Comparison of ENCODE assay signal across 1 cellular context in the genomic region with DNA sequence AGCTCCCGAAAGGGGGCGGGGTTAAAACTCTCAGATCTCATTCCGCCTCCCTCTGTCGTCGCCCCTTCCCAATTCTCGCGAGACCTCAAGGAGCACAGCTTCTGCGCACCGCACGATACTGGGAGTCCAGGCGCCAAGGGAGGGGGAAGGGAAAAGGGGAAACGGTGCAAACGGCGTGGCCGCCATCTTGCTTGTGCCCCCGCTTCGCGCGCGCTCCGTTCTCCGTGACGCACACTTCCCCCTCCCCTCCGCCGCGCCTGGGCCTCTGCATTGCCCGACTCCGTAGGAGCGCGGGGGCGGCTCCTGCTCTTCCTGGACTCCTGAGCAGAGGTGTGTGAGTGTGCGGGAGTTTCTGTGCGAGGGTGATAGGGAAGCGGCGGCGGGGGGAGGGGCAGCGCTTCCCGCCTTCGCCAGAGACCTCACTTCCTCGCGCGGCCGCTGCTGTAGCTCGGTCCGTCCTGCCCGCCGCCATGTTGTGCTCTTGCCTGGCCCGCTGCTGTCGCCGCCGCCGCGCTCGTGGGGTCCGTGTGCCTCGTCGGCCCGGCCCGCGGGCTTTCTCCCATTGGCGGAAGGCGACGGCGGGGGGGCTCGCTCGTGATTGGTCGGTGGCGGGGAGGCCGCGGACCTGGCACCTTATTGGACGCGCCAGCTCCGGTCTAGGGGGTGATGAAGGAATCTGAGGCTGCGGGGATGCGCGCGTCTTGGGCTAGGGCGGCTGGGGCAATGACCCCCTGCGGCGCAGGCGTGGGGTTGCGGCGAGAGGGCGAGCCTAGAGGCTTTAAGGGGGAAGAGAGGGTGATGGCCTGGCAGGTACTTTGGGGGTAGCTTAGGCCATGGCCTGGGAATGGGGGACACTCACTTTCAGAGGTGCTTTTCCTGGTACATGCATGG.
A peak's percentile ranks its signal among the peaks of the same experiment; 100 is the strongest.
TF ChIP-seq lines count a peak whose summit lies in the region.

A gene (plus strand): TSS at position 167 of the 891 bp plus-strand sequence. CDS start 47,140 bp downstream, outside the sequence.

TF ChIP-seq in HEK293, 187 proteins besides CTCF, POLR2A, EP300 and RAD21 (continued from another document and continues in another):
- TF ChIP-seq, protein P1, sequence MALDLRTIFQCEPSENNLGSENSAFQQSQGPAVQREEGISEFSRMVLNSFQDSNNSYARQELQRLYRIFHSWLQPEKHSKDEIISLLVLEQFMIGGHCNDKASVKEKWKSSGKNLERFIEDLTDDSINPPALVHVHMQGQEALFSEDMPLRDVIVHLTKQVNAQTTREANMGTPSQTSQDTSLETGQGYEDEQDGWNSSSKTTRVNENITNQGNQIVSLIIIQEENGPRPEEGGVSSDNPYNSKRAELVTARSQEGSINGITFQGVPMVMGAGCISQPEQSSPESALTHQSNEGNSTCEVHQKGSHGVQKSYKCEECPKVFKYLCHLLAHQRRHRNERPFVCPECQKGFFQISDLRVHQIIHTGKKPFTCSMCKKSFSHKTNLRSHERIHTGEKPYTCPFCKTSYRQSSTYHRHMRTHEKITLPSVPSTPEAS (tag by site-specific recombination; IDR thresholded peaks at IDR 0.05), result peak; percentile 74
- TF ChIP-seq, protein P2, sequence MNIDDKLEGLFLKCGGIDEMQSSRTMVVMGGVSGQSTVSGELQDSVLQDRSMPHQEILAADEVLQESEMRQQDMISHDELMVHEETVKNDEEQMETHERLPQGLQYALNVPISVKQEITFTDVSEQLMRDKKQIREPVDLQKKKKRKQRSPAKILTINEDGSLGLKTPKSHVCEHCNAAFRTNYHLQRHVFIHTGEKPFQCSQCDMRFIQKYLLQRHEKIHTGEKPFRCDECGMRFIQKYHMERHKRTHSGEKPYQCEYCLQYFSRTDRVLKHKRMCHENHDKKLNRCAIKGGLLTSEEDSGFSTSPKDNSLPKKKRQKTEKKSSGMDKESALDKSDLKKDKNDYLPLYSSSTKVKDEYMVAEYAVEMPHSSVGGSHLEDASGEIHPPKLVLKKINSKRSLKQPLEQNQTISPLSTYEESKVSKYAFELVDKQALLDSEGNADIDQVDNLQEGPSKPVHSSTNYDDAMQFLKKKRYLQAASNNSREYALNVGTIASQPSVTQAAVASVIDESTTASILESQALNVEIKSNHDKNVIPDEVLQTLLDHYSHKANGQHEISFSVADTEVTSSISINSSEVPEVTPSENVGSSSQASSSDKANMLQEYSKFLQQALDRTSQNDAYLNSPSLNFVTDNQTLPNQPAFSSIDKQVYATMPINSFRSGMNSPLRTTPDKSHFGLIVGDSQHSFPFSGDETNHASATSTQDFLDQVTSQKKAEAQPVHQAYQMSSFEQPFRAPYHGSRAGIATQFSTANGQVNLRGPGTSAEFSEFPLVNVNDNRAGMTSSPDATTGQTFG (tag by site-specific recombination; IDR thresholded peaks at IDR 0.05; ENCODE audit: borderline replicate concordance), result peak; percentile 75; the same call in 1 of the 2 replicates
- TF ChIP-seq ZNF324 (tag by site-specific recombination; IDR thresholded peaks at IDR 0.05), result peak; percentile 99
- peak; percentile 97 for TF ChIP-seq REPIN1 (tag by site-specific recombination; IDR thresholded peaks at IDR 0.05; ENCODE audit: low read depth)
- TF ChIP-seq ZNF561 (tag by site-specific recombination; IDR thresholded peaks at IDR 0.05; ENCODE audit: borderline replicate concordance), result peak; percentile 92; the same call in 1 of the 2 replicates
- no peak for TF ChIP-seq ZNF701 (tag by site-specific recombination; IDR thresholded peaks at IDR 0.05)
- TF ChIP-seq, protein P3, sequence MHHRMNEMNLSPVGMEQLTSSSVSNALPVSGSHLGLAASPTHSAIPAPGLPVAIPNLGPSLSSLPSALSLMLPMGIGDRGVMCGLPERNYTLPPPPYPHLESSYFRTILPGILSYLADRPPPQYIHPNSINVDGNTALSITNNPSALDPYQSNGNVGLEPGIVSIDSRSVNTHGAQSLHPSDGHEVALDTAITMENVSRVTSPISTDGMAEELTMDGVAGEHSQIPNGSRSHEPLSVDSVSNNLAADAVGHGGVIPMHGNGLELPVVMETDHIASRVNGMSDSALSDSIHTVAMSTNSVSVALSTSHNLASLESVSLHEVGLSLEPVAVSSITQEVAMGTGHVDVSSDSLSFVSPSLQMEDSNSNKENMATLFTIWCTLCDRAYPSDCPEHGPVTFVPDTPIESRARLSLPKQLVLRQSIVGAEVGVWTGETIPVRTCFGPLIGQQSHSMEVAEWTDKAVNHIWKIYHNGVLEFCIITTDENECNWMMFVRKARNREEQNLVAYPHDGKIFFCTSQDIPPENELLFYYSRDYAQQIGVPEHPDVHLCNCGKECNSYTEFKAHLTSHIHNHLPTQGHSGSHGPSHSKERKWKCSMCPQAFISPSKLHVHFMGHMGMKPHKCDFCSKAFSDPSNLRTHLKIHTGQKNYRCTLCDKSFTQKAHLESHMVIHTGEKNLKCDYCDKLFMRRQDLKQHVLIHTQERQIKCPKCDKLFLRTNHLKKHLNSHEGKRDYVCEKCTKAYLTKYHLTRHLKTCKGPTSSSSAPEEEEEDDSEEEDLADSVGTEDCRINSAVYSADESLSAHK (tag by site-specific recombination; IDR thresholded peaks at IDR 0.05), result peak; percentile 74
- no peak for TF ChIP-seq ZNF677 (tag by site-specific recombination; IDR thresholded peaks at IDR 0.05)
- peak; percentile 50; the same call in 1 of the 2 replicates for TF ChIP-seq ZNF596 (tag by site-specific recombination; IDR thresholded peaks at IDR 0.05)
- no peak for TF ChIP-seq ZNF560 (tag by site-specific recombination; IDR thresholded peaks at IDR 0.05; ENCODE audit: borderline replicate concordance)
- peak; percentile 64; the same call in 1 of the 2 replicates for TF ChIP-seq GFI1B (tag by site-specific recombination; IDR thresholded peaks at IDR 0.05)
- no peak for TF ChIP-seq ZNF202 (tag by site-specific recombination; IDR thresholded peaks at IDR 0.05; ENCODE audit: borderline replicate concordance)
- TF ChIP-seq, protein P4, sequence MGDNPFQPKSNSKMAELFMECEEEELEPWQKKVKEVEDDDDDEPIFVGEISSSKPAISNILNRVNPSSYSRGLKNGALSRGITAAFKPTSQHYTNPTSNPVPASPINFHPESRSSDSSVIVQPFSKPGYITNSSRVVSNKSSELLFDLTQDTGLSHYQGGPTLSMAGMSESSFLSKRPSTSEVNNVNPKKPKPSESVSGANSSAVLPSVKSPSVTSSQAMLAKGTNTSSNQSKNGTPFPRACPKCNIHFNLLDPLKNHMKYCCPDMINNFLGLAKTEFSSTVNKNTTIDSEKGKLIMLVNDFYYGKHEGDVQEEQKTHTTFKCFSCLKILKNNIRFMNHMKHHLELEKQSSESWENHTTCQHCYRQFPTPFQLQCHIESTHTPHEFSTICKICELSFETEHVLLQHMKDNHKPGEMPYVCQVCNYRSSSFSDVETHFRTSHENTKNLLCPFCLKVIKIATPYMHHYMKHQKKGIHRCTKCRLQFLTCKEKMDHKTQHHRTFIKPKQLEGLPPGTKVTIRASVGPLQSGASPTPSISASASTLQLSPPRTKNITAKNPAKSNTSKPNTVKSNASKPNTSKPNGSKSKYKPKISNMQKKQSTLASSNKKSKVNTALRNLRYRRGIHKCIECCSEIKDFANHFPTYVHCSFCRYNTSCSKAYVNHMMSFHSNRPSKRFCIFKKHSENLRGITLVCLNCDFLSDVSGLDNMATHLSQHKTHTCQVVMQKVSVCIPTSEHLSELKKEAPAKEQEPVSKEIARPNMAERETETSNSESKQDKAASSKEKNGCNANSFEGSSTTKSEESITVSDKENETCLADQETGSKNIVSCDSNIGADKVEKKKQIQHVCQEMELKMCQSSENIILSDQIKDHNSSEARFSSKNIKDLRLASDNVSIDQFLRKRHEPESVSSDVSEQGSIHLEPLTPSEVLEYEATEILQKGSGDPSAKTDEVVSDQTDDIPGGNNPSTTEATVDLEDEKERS (tag by site-specific recombination; IDR thresholded peaks at IDR 0.05), result peak; percentile 93; the same call in 1 of the 2 replicates
- TF ChIP-seq, protein P5, sequence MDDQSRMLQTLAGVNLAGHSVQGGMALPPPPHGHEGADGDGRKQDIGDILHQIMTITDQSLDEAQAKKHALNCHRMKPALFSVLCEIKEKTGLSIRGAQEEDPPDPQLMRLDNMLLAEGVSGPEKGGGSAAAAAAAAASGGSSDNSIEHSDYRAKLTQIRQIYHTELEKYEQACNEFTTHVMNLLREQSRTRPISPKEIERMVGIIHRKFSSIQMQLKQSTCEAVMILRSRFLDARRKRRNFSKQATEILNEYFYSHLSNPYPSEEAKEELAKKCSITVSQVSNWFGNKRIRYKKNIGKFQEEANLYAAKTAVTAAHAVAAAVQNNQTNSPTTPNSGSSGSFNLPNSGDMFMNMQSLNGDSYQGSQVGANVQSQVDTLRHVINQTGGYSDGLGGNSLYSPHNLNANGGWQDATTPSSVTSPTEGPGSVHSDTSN (CRISPR knock-in tag; IDR thresholded peaks at IDR 0.05), result peak; percentile 83
- TF ChIP-seq, protein P6, sequence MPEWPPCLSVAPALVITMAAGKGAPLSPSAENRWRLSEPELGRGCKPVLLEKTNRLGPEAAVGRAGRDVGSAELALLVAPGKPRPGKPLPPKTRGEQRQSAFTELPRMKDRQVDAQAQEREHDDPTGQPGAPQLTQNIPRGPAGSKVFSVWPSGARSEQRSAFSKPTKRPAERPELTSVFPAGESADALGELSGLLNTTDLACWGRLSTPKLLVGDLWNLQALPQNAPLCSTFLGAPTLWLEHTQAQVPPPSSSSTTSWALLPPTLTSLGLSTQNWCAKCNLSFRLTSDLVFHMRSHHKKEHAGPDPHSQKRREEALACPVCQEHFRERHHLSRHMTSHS (tag by site-specific recombination; IDR thresholded peaks at IDR 0.05), result peak; percentile 58; the same call in 1 of the 2 replicates
- TF ChIP-seq ZNF529 (tag by site-specific recombination; IDR thresholded peaks at IDR 0.05; ENCODE audit: insufficient replicate concordance), result no peak
- peak; percentile 82 for TF ChIP-seq ZNF366 (tag by site-specific recombination; conservative IDR thresholded peaks at IDR 0.05)
- TF ChIP-seq ZNF24 (tag by site-specific recombination; IDR thresholded peaks at IDR 0.05), result peak; percentile 96
- TF ChIP-seq WT1 (tag by site-specific recombination; IDR thresholded peaks at IDR 0.05), result peak; percentile 76
- 0 out of 2 replicates have a peak, but pooled peaks have one; percentile 66 for TF ChIP-seq MYNN (tag by site-specific recombination; IDR thresholded peaks at IDR 0.05; ENCODE audit: borderline replicate concordance)
- TF ChIP-seq ZNF707 (tag by site-specific recombination; IDR thresholded peaks at IDR 0.05), result no peak
- TF ChIP-seq ZNF600 (tag by site-specific recombination; IDR thresholded peaks at IDR 0.05), result peak; percentile 61
- TF ChIP-seq, protein P7, sequence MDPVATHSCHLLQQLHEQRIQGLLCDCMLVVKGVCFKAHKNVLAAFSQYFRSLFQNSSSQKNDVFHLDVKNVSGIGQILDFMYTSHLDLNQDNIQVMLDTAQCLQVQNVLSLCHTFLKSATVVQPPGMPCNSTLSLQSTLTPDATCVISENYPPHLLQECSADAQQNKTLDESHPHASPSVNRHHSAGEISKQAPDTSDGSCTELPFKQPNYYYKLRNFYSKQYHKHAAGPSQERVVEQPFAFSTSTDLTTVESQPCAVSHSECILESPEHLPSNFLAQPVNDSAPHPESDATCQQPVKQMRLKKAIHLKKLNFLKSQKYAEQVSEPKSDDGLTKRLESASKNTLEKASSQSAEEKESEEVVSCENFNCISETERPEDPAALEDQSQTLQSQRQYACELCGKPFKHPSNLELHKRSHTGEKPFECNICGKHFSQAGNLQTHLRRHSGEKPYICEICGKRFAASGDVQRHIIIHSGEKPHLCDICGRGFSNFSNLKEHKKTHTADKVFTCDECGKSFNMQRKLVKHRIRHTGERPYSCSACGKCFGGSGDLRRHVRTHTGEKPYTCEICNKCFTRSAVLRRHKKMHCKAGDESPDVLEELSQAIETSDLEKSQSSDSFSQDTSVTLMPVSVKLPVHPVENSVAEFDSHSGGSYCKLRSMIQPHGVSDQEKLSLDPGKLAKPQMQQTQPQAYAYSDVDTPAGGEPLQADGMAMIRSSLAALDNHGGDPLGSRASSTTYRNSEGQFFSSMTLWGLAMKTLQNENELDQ (tag by site-specific recombination; IDR thresholded peaks at IDR 0.05; ENCODE audit: low read depth), result no peak
- TF ChIP-seq YY2 (tag by site-specific recombination; IDR thresholded peaks at IDR 0.05), result peak; percentile 96
- TF ChIP-seq, protein P8, sequence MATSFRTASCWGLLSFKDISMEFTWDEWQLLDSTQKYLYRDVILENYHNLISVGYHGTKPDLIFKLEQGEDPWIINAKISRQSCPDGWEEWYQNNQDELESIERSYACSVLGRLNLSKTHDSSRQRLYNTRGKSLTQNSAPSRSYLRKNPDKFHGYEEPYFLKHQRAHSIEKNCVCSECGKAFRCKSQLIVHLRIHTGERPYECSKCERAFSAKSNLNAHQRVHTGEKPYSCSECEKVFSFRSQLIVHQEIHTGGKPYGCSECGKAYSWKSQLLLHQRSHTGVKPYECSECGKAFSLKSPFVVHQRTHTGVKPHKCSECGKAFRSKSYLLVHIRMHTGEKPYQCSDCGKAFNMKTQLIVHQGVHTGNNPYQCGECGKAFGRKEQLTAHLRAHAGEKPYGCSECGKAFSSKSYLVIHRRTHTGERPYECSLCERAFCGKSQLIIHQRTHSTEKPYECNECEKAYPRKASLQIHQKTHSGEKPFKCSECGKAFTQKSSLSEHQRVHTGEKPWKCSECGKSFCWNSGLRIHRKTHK (tag by site-specific recombination; IDR thresholded peaks at IDR 0.05), result no peak
- TF ChIP-seq, protein P9, sequence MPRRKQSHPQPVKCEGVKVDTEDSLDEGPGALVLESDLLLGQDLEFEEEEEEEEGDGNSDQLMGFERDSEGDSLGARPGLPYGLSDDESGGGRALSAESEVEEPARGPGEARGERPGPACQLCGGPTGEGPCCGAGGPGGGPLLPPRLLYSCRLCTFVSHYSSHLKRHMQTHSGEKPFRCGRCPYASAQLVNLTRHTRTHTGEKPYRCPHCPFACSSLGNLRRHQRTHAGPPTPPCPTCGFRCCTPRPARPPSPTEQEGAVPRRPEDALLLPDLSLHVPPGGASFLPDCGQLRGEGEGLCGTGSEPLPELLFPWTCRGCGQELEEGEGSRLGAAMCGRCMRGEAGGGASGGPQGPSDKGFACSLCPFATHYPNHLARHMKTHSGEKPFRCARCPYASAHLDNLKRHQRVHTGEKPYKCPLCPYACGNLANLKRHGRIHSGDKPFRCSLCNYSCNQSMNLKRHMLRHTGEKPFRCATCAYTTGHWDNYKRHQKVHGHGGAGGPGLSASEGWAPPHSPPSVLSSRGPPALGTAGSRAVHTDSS (tag by site-specific recombination; IDR thresholded peaks at IDR 0.05), result peak; percentile 50; the same call in 1 of the 2 replicates
- peak; percentile 77 for TF ChIP-seq ZNF184 (tag by site-specific recombination; IDR thresholded peaks at IDR 0.05)
- peak; percentile 67 for TF ChIP-seq ZBTB8A (tag by site-specific recombination; IDR thresholded peaks at IDR 0.05)
- TF ChIP-seq ZIC2 (tag by site-specific recombination; IDR thresholded peaks at IDR 0.05), result peak; percentile 88
- TF ChIP-seq ZNF221 (tag by site-specific recombination; IDR thresholded peaks at IDR 0.05; ENCODE audit: borderline replicate concordance), result peak; percentile 69; the same call in 1 of the 2 replicates
- TF ChIP-seq, protein P10, sequence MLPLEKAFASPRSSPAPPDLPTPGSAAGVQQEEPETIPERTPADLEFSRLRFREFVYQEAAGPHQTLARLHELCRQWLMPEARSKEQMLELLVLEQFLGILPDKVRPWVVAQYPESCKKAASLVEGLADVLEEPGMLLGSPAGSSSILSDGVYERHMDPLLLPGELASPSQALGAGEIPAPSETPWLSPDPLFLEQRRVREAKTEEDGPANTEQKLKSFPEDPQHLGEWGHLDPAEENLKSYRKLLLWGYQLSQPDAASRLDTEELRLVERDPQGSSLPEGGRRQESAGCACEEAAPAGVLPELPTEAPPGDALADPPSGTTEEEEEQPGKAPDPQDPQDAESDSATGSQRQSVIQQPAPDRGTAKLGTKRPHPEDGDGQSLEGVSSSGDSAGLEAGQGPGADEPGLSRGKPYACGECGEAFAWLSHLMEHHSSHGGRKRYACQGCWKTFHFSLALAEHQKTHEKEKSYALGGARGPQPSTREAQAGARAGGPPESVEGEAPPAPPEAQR (tag by site-specific recombination; IDR thresholded peaks at IDR 0.05), result peak; percentile 70; the same call in 1 of the 2 replicates
- no peak for TF ChIP-seq ZNF514 (tag by site-specific recombination; IDR thresholded peaks at IDR 0.05)
- TF ChIP-seq ZBTB21 (tag by site-specific recombination; IDR thresholded peaks at IDR 0.05), result peak; percentile 82
- TF ChIP-seq ZNF837 (tag by site-specific recombination; IDR thresholded peaks at IDR 0.05), result peak; percentile 75; the same call in 1 of the 2 replicates
